Comparison of ENCODE assay signal across 18 cellular contexts in genomic region chr1:72063364-72063763, GRCh38.
"Had no signal": no experiment of that assay in that cellular context is flagged by ENCODE, and none has a peak within 500 bp of the region (broad histone marks: within the 10 kb centered on the region; RNA-seq: fewer than 3 reads in every experiment).

No MANE protein-coding gene starts in this region.

- H3K4me1 Mint-ChIP-seq: activated B cell treated with CpG ODN at 0.5 μM for 24 hours; activated CD4-positive, alpha-beta T cell treated with anti-CD3 and anti-CD28 coated beads, Interleukin-2, amount 10 ng/mL, durations not matched to agents 7 days and 5 days; activated naive CD4-positive, alpha-beta T cell treated with anti-CD3 and anti-CD28 coated beads, Interleukin-2, amount 10 ng/mL, durations not matched to agents 7 days and 5 days; nephron progenitor cell; stimulated activated naive CD8-positive, alpha-beta T cell treated with anti-CD3 and anti-CD28 coated beads, Interleukin-15, amount 100 ng/mL, for 72 hours had no signal

- H3K9me3 Mint-ChIP-seq: activated B cell treated with CpG ODN at 0.5 μM for 24 hours; activated CD4-positive, alpha-beta T cell treated with anti-CD3 and anti-CD28 coated beads, Interleukin-2, amount 10 ng/mL, durations not matched to agents 7 days and 5 days; activated naive CD4-positive, alpha-beta T cell treated with anti-CD3 and anti-CD28 coated beads, Interleukin-2, amount 10 ng/mL, durations not matched to agents 7 days and 5 days; nephron progenitor cell; stimulated activated naive CD8-positive, alpha-beta T cell treated with anti-CD3 and anti-CD28 coated beads, Interleukin-15, amount 100 ng/mL, for 72 hours had no signal

- H3K27ac ChIP-seq: brain microvascular endothelial cell, esophagus muscularis mucosa, gastrocnemius medialis, left lung, thoracic aorta had no signal

- H3K27me3 ChIP-seq: brain microvascular endothelial cell, esophagus muscularis mucosa, gastrocnemius medialis, heart right ventricle, left lung had no signal

- H3K9me3 ChIP-seq: esophagus muscularis mucosa, gastrocnemius medialis, heart right ventricle, left lung, thoracic aorta had no signal

- DNase-seq: activated B cell treated with CpG ODN at 0.5 μM for 24 hours; activated CD4-positive, alpha-beta T cell treated with anti-CD3 and anti-CD28 coated beads, Interleukin-2, amount 10 ng/mL, durations not matched to agents 7 days and 5 days; activated CD8-positive, alpha-beta memory T cell treated with anti-CD3 and anti-CD28 coated beads for 24 hours; activated naive CD4-positive, alpha-beta T cell treated with anti-CD3 and anti-CD28 coated beads, Interleukin-2, amount 10 ng/mL, durations not matched to agents 7 days and 5 days; dermis blood vessel endothelial cell; gastrocnemius medialis; heart right ventricle; left lung; mesendoderm; nephron progenitor cell; stimulated activated CD4-positive, alpha-beta T cell treated with anti-CD3 and anti-CD28 coated beads, Interleukin-4, amount 100 ng/mL, for 24 hours; stimulated activated naive CD8-positive, alpha-beta T cell treated with anti-CD3 and anti-CD28 coated beads, Interleukin-15, amount 100 ng/mL, for 72 hours; T-helper 2 cell had no signal

- FAIRE-seq: islet of Langerhans, TTC549 had no signal

- H3K36me3 Mint-ChIP-seq: activated naive CD4-positive, alpha-beta T cell treated with anti-CD3 and anti-CD28 coated beads, Interleukin-2, amount 10 ng/mL, durations not matched to agents 7 days and 5 days had no signal

- H3K36me3 ChIP-seq: brain microvascular endothelial cell, esophagus muscularis mucosa, gastrocnemius medialis, heart right ventricle, left lung, thoracic aorta had no signal

- H3K4me3 Mint-ChIP-seq: activated B cell treated with CpG ODN at 0.5 μM for 24 hours; activated CD4-positive, alpha-beta T cell treated with anti-CD3 and anti-CD28 coated beads, Interleukin-2, amount 10 ng/mL, durations not matched to agents 7 days and 5 days; activated naive CD4-positive, alpha-beta T cell treated with anti-CD3 and anti-CD28 coated beads, Interleukin-2, amount 10 ng/mL, durations not matched to agents 7 days and 5 days; nephron progenitor cell; stimulated activated naive CD8-positive, alpha-beta T cell treated with anti-CD3 and anti-CD28 coated beads, Interleukin-15, amount 100 ng/mL, for 72 hours had no signal

- H3K27me3 Mint-ChIP-seq: activated B cell treated with CpG ODN at 0.5 μM for 24 hours; activated CD4-positive, alpha-beta T cell treated with anti-CD3 and anti-CD28 coated beads, Interleukin-2, amount 10 ng/mL, durations not matched to agents 7 days and 5 days; activated naive CD4-positive, alpha-beta T cell treated with anti-CD3 and anti-CD28 coated beads, Interleukin-2, amount 10 ng/mL, durations not matched to agents 7 days and 5 days; stimulated activated naive CD8-positive, alpha-beta T cell treated with anti-CD3 and anti-CD28 coated beads, Interleukin-15, amount 100 ng/mL, for 72 hours had no signal

- H3K27ac Mint-ChIP-seq: activated B cell treated with CpG ODN at 0.5 μM for 24 hours; activated CD4-positive, alpha-beta T cell treated with anti-CD3 and anti-CD28 coated beads, Interleukin-2, amount 10 ng/mL, durations not matched to agents 7 days and 5 days; activated naive CD4-positive, alpha-beta T cell treated with anti-CD3 and anti-CD28 coated beads, Interleukin-2, amount 10 ng/mL, durations not matched to agents 7 days and 5 days; nephron progenitor cell; stimulated activated naive CD8-positive, alpha-beta T cell treated with anti-CD3 and anti-CD28 coated beads, Interleukin-15, amount 100 ng/mL, for 72 hours had no signal

- ATAC-seq: gastrocnemius medialis; heart right ventricle; left lung; stimulated activated naive CD8-positive, alpha-beta T cell treated with anti-CD3 and anti-CD28 coated beads, Interleukin-15, amount 100 ng/mL, for 72 hours had no signal

- H3K4me3 ChIP-seq: gastrocnemius medialis, left lung, thoracic aorta had no signal

- H3K4me1 ChIP-seq: gastrocnemius medialis, left lung had no signal
